In the genomic region with DNA sequence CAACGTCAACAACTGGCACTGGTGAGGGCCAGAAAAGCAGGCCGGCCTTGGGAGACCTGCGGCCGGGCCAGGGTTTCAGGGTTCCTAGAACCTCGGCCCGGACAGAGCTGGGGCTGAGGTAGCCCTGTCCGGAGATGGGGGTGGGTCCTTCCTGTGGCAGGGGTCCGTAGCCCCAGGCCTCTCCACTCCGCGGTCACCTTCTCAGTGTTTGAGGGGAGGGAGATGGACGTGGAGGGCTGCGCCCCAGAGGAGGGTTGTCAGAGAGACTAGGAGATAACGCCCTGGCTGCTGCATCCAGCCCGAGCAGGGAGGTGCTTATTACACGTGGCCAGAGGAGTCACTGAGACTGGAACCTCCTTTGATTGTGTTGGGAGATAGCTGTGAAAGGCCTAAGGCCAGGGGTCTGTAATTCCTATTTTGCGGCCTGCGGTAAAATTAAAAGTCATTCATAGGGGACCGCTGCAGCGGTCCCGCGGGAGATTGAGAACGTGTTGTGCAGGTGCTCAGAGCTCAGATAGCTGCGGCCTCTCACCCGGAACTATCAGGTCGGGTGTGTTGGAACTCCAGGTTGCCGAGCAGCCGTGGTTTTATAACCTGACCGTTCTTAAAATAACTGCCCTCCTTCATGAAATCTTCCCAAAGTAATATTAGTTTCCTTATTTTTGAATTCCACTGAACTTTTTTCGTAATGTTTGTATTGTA, we compare ENCODE assay signal across 8 cellular contexts. TPM values are rescaled to one million over a fixed set of nuclear protein-coding genes. Genes with fewer than 3 reads are reported as not detected.
DNase-seq lines count a peak whose midpoint lies in the region; ATAC-seq and TF ChIP-seq lines count a peak whose summit lies in the region.

No MANE protein-coding gene starts in this region.

- peak overlapping the region; percentile 100 for H3K4me3 Mint-ChIP-seq in activated B cell treated with CpG ODN at 0.5 μM for 24 hours
- H3K4me3 Mint-ChIP-seq in stimulated activated memory B cell treated with anti-CD40 and anti-IgM and Interleukin-4, amounts not matched to agents 10 μg/mL and 1 μg/mL and 100 μg/mL, for 72 hours, result peak overlapping the region; percentile 100

- H3K9me3 Mint-ChIP-seq in activated B cell treated with CpG ODN at 0.5 μM for 24 hours, result no peaks in the 10 kb centered on the region
- H3K9me3 Mint-ChIP-seq in stimulated activated memory B cell treated with anti-CD40 and anti-IgM and Interleukin-4, amounts not matched to agents 10 μg/mL and 1 μg/mL and 100 μg/mL, for 72 hours, result no peaks in the 10 kb centered on the region

- in situ Hi-C loops in GM23248 (cut with MboI), result no loop called here

- H3K4me2 ChIP-seq in GM23248 (ENCODE audit: unreplicated experiment), result peak overlapping the region; percentile 99

- no peaks in the 10 kb centered on the region for H3K27me3 Mint-ChIP-seq in activated B cell treated with CpG ODN at 0.5 μM for 24 hours
- H3K27me3 Mint-ChIP-seq in stimulated activated memory B cell treated with anti-CD40 and anti-IgM and Interleukin-4, amounts not matched to agents 10 μg/mL and 1 μg/mL and 100 μg/mL, for 72 hours, result no peaks in the 10 kb centered on the region

- TF ChIP-seq CTCF in GM12864 (IDR thresholded peaks at IDR 0.05; ENCODE audit: low read depth, low read length, missing control alignments) (no peak), activated B cell treated with CpG ODN at 0.5 μM for 24 hours (IDR thresholded peaks at IDR 0.05) (no peak)

- H3K9ac ChIP-seq in GM23248, result peak overlapping the region; percentile 89
- H3K9ac ChIP-seq in duodenal mucosa (ENCODE audit: low read depth in 1 of 2, low read length in 2 of 2), result peak overlapping the region; percentile 93 to 97

- H3K36me3 ChIP-seq in GM23248 (ENCODE audit: low read depth) (peaks cover 24% of the 10 kb centered on the region; the same call in 1 of the 2 replicates), KOPT-K1 (ENCODE audit: insufficient read depth, low read length) (peaks cover 42% of the 10 kb centered on the region), duodenal mucosa (ENCODE audit: control insufficient read depth in 1 of 2, insufficient read depth in 2 of 2, low read length in 2 of 2) (peaks cover 22 to 34% of the 10 kb centered on the region in 2 donors), mesodermal cell (ENCODE audit: control insufficient read depth, insufficient read depth, low read length) (peaks cover 48% of the 10 kb centered on the region)

- peaks cover 13% of the 10 kb centered on the region for H3K4me1 ChIP-seq in GM23248 (ENCODE audit: insufficient read depth)
- H3K4me1 ChIP-seq in duodenal mucosa (ENCODE audit: control insufficient read depth in 1 of 2, insufficient read depth in 2 of 2, low read length in 2 of 2), result peaks cover 18 to 22% of the 10 kb centered on the region in 2 donors
- peaks cover 4% of the 10 kb centered on the region for H3K4me1 ChIP-seq in mesodermal cell (ENCODE audit: control insufficient read depth, insufficient read depth, low read length, poor library complexity, severe bottlenecking)

- H3F3A ChIP-seq in GM23248 (ENCODE audit: insufficient read depth), result no peaks in the 10 kb centered on the region

- H3K4me1 Mint-ChIP-seq in activated B cell treated with CpG ODN at 0.5 μM for 24 hours, result peaks cover 30% of the 10 kb centered on the region
- peaks cover 32% of the 10 kb centered on the region for H3K4me1 Mint-ChIP-seq in stimulated activated memory B cell treated with anti-CD40 and anti-IgM and Interleukin-4, amounts not matched to agents 10 μg/mL and 1 μg/mL and 100 μg/mL, for 72 hours

- no peaks in the 10 kb centered on the region for H3K9me2 ChIP-seq in GM23248 (ENCODE audit: insufficient read depth)

- H3K9me3 ChIP-seq in GM23248 (ENCODE audit: low read depth), result no peaks in the 10 kb centered on the region
- no peaks in the 10 kb centered on the region for H3K9me3 ChIP-seq in KOPT-K1 (ENCODE audit: insufficient read depth, low read length, poor library complexity, severe bottlenecking)
- H3K9me3 ChIP-seq in duodenal mucosa (ENCODE audit: control insufficient read depth in 1 of 2, low read length in 2 of 2), result no peaks in the 10 kb centered on the region
- no peaks in the 10 kb centered on the region for H3K9me3 ChIP-seq in mesodermal cell (ENCODE audit: control insufficient read depth, low read length)

- H3K4me3 ChIP-seq in GM12864 (ENCODE audit: low read depth, low read length), result peak overlapping the region; percentile 94
- H3K4me3 ChIP-seq in GM23248, result peak overlapping the region; percentile 99
- peak overlapping the region; percentile 95 to 96 for H3K4me3 ChIP-seq in duodenal mucosa (ENCODE audit: low read depth in 1 of 2, low read length in 2 of 2)
- peak overlapping the region; percentile 96 for H3K4me3 ChIP-seq in mesodermal cell (ENCODE audit: extremely low read depth, insufficient read depth, low read length, poor library complexity, severe bottlenecking)

- POLR2A ChIA-PET in activated B cell treated with CpG ODN at 0.5 μM for 24 hours (lab: Charles Lee), result interaction anchor here (0.6 to 3.5 kb wide), 4 partner anchors 10 to 157 kb away, joined by 4 to 32 read pairs (median 11); a partner anchor contains a TSS

- peak overlapping the region; percentile 100 for H3K27ac Mint-ChIP-seq in activated B cell treated with CpG ODN at 0.5 μM for 24 hours
- H3K27ac Mint-ChIP-seq in stimulated activated memory B cell treated with anti-CD40 and anti-IgM and Interleukin-4, amounts not matched to agents 10 μg/mL and 1 μg/mL and 100 μg/mL, for 72 hours, result peak overlapping the region; percentile 97

- whole genome bisulfite sequencing in GM23248 (ENCODE audit: low coverage in 1 of 2, low lambda C conversion rate in 2 of 2, missing lambda C conversion rate in 2 of 2), 2 experiments, result 0% methylated on average over 28 to 29 of the region's 29 CpGs
- WGBS in mesodermal cell (ENCODE audit: insufficient coverage in 2 of 2), 2 experiments, result 0 to 1% methylated on average over 18 to 24 of the region's 29 CpGs

- CTCF ChIA-PET in activated B cell treated with CpG ODN at 0.5 μM for 24 hours (lab: Charles Lee), result interaction anchor here (0.8 to 2.3 kb wide), 2 partner anchors 95 to 142 kb away, joined by 4 to 7 read pairs; no protein-coding TSS in a partner anchor

- DNase-seq in GM12864 (ENCODE audit: low read depth) (no peak), GM23248 (peak; percentile 76), activated B cell treated with CpG ODN at 0.5 μM for 24 hours (peak; percentile 39), occipital lobe (lab: John Stamatoyannopoulos, UW) (no peak)

- H3K27ac ChIP-seq in GM23248 (peak overlapping the region; percentile 89), KOPT-K1 (ENCODE audit: low read depth, low read length, poor library complexity, severe bottlenecking) (peak overlapping the region; percentile 94), duodenal mucosa (ENCODE audit: low read depth, low read length) (peak overlapping the region; percentile 96), mesodermal cell (ENCODE audit: low read depth, low read length, severe bottlenecking) (peak overlapping the region; percentile 94)

- H3K36me3 Mint-ChIP-seq in activated B cell treated with CpG ODN at 0.5 μM for 24 hours (ENCODE audit: low read depth), result peaks cover 63% of the 10 kb centered on the region
- peaks cover 35% of the 10 kb centered on the region for H3K36me3 Mint-ChIP-seq in stimulated activated memory B cell treated with anti-CD40 and anti-IgM and Interleukin-4, amounts not matched to agents 10 μg/mL and 1 μg/mL and 100 μg/mL, for 72 hours

- peaks cover 5% of the 10 kb centered on the region for H4K20me1 ChIP-seq in GM23248 (ENCODE audit: insufficient read depth)

- H3K79me2 ChIP-seq in GM23248 (ENCODE audit: insufficient read depth), result peaks cover 77% of the 10 kb centered on the region

- no peaks in the 10 kb centered on the region for H3K27me3 ChIP-seq in GM23248 (replicated peaks; ENCODE audit: insufficient read depth)
- no peaks in the 10 kb centered on the region for H3K27me3 ChIP-seq in duodenal mucosa (ENCODE audit: control insufficient read depth in 1 of 2, insufficient read depth in 2 of 2, low read length in 2 of 2)

- intact Hi-C loops in activated B cell treated with CpG ODN at 0.5 μM for 24 hours (cut with micrococcal nuclease), result loop anchor here (1.0 to 10.0 kb wide), 7 partner anchors 39 to 1304 kb away; a partner anchor contains a TSS

- peak overlapping the region; percentile 96 for H2AFZ ChIP-seq in GM23248

- peak; percentile 3 for ATAC-seq in activated B cell treated with CpG ODN at 0.5 μM for 24 hours (ENCODE audit: low read depth)
- ATAC-seq in stimulated activated memory B cell treated with anti-CD40 and anti-IgM and Interleukin-4, amounts not matched to agents 10 μg/mL and 1 μg/mL and 100 μg/mL, for 72 hours, result peak; percentile 52

RNA-seq across cellular contexts. Expression of a gene that starts 0.5 kb away (rescaled TPM):
- total RNA-seq in GM23248 (2014; rRNA removed; shearing (Covaris generic)), result 122 and 137 TPM in 2 replicates
- 130 TPM in 2 replicates for polyA plus RNA-seq in GM23248 (2016; fragmentation: Nextera tagmentation; extraction: Ambion mirVana)
- total RNA-seq in activated B cell treated with CpG ODN at 0.5 μM for 24 hours (169 and 175 TPM in 2 replicates), occipital lobe (79.1 TPM)
- polyA plus RNA-seq in mesodermal cell (2013, experiment 1 of 2), result 118 TPM
- 109 TPM for polyA plus RNA-seq in mesodermal cell (2013, experiment 2 of 2)

RNA-seq across cellular contexts. Expression of a gene that starts 1.0 kb away (rescaled TPM):
- 25.0 and 59.8 TPM in 2 replicates for total RNA-seq in GM23248 (2014; rRNA removed; shearing (Covaris generic))
- polyA plus RNA-seq in GM23248 (2016; fragmentation: Nextera tagmentation; extraction: Ambion mirVana), result 14.9 TPM in 2 replicates
- total RNA-seq in activated B cell treated with CpG ODN at 0.5 μM for 24 hours (15.1 and 15.3 TPM in 2 replicates), occipital lobe (30.6 TPM)
- 32.0 TPM for polyA plus RNA-seq in mesodermal cell (2013, experiment 1 of 2)
- 31.8 TPM for polyA plus RNA-seq in mesodermal cell (2013, experiment 2 of 2)

RNA-seq across cellular contexts. Expression of a gene that starts 35.1 kb away (rescaled TPM):
- total RNA-seq in GM23248 (2014; rRNA removed; shearing (Covaris generic)), result not detected in 2 replicates
- polyA plus RNA-seq in GM23248 (2016; fragmentation: Nextera tagmentation; extraction: Ambion mirVana), result 0.10 and 0.31 TPM in 2 replicates
- total RNA-seq in activated B cell treated with CpG ODN at 0.5 μM for 24 hours (0.27 and 1.0 TPM in 2 replicates), occipital lobe (0.16 TPM)
- 0.18 TPM for polyA plus RNA-seq in mesodermal cell (2013, experiment 1 of 2)
- polyA plus RNA-seq in mesodermal cell (2013, experiment 2 of 2), result 0.46 TPM

RNA-seq across cellular contexts. Expression of a gene that starts 40.2 kb away (rescaled TPM):
- 2.6 TPM in 1 of 2 replicates, not detected in the other for total RNA-seq in GM23248 (2014; rRNA removed; shearing (Covaris generic))
- polyA plus RNA-seq in GM23248 (2016; fragmentation: Nextera tagmentation; extraction: Ambion mirVana), result 0.11 TPM in 1 of 2 replicates, not detected in the other
- total RNA-seq in activated B cell treated with CpG ODN at 0.5 μM for 24 hours (0.07 TPM in 1 of 2 replicates, not detected in the other), occipital lobe (0.78 TPM)
- polyA plus RNA-seq in mesodermal cell (2013, experiment 1 of 2), result 0.29 TPM
- 0.56 TPM for polyA plus RNA-seq in mesodermal cell (2013, experiment 2 of 2)

Comparison
In these comparisons a context has a peak if more than half of its experiments do, and no peak if none do; other contexts are left out.
1. DNase-seq: peak in GM23248 (single experiment) and activated B cell treated with CpG ODN at 0.5 μM for 24 hours (single experiment); none in GM12864 (single experiment) and occipital lobe (single experiment).
2. Peak in every context shown above with its lines, with median percentiles within 50 percentile points of each other: H3K4me3 ChIP-seq and H3K27ac ChIP-seq.